ENCODE assay signal across 8 cellular contexts in the genomic region with DNA sequence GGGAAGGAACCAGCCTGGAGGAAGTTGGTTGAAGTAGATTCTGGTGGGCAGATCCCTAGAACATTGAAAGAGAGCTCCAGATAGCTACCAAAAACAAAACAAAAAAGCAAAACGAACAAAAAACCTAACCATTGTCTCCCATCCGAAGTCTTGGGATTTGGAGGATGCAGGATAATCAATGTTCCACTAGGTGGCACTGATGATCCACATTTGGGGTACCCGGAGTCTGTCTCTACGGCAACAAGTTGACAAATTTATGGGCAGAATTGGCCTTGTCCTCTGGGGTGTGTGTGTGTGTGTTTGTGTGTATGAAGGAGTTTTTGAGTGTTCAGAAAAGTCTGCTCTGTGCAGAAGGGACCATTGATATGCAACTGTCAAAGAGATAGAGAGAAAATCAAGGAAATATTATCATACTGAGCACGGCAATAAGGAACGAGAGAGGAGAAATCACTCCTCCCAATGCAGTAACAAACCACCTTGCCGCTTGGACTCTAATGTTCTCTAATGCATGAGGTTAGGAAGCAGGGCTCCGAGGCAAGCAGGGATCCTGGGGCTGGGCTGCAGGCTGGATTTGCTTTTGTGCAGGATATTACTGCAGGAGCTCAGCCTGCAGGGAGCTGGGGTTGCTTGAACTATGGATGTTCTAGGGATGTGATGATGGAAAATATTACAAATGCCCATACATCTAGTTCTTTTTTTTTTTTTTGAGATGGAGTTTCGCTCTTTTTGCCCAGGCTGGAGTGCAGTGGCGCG. TPM values are rescaled to one million over a fixed set of nuclear protein-coding genes. Genes with fewer than 3 reads are reported as not detected.
DNase-seq lines count a peak whose midpoint lies in the region; ATAC-seq, FAIRE-seq and TF ChIP-seq lines count a peak whose summit lies in the region.

No MANE protein-coding gene starts in this region.

- in situ Hi-C loops in KBM-7 (cut with MboI; ENCODE audit: low pct_unique_long_range_greater_than_20kb, low sequenced_read_pairs) (loop anchor here (25.0 kb wide), 1 partner anchor 883 kb away; no protein-coding TSS in a partner anchor), astrocyte of the spinal cord (cut with HindIII; ENCODE audit: low sequenced_read_pairs) (no loop called here)

- no peaks in the 10 kb centered on the region for H3K9me3 ChIP-seq in skeletal muscle satellite cell (replicated peaks; ENCODE audit: low read length)

- DNase-seq in D721Med (ENCODE audit: insufficient read length, low spot score), result peak; percentile 63
- DNase-seq in KBM-7, result peak; percentile 83
- DNase-seq in SK-N-DZ (ENCODE audit: low spot score), result peak; percentile 72
- peak; percentile 57 for DNase-seq in astrocyte of the spinal cord (ENCODE audit: low read depth, low spot score)
- DNase-seq in hypothalamus (lab: John Stamatoyannopoulos, UW), result peak in 26 of 51 donors; percentile 3 to 69 (median 25)
- DNase-seq in NCI-H187 (lab: John Stamatoyannopoulos, UW), result no peak

- ATAC-seq in GM19395 (IDR thresholded peaks at IDR 0.05; ENCODE audit: unreplicated experiment), result peak; percentile 78

- TF ChIP-seq CTCF in D721Med (IDR thresholded peaks at IDR 0.05; ENCODE audit: insufficient read depth, missing control alignments), result peak; percentile 86
- peak; percentile 83 for TF ChIP-seq CTCF in astrocyte of the spinal cord (IDR thresholded peaks at IDR 0.05; ENCODE audit: low read depth, low read length)

- H3K27me3 ChIP-seq in skeletal muscle satellite cell (ENCODE audit: control insufficient read depth, insufficient read depth, low read length), result peaks cover 29% of the 10 kb centered on the region

- H3K9ac ChIP-seq in skeletal muscle satellite cell (ENCODE audit: low read depth, low read length), result no peak overlapping the region

- H3K4me2 ChIP-seq in skeletal muscle satellite cell (ENCODE audit: low read length), result peak overlapping the region; percentile 67

- no peaks in the 10 kb centered on the region for H3K36me3 ChIP-seq in skeletal muscle satellite cell (ENCODE audit: insufficient read depth, low read length)

- FAIRE-seq in D721Med (lab: Jason Lieb, UNC), result peak; percentile 25

- H3K4me3 ChIP-seq in astrocyte of the spinal cord (ENCODE audit: low read depth, low read length), result no peak overlapping the region
- H3K4me3 ChIP-seq in skeletal muscle satellite cell (ENCODE audit: low read length), result peak overlapping the region; percentile 24

- no peaks in the 10 kb centered on the region for H3K4me1 ChIP-seq in skeletal muscle satellite cell (ENCODE audit: control insufficient read depth, insufficient read depth, low read length)

RNA-seq across cellular contexts. Expression of gene KLHL25, which starts 59.8 kb away (rescaled TPM):
- 16.6 and 22.5 TPM in 2 replicates for polyA plus RNA-seq in SK-N-DZ (2014; cell fraction: cytosol; rRNA removed)
- polyA plus RNA-seq in SK-N-DZ (2014; cell fraction: nucleus; rRNA removed), result 20.5 and 29.3 TPM in 2 replicates
- 3.0 and 3.1 TPM in 2 replicates for total RNA-seq in skeletal muscle satellite cell (2012; rRNA removed)

Comparison
In these comparisons a context has a peak if more than half of its experiments do, and no peak if none do; other contexts are left out.
1. DNase-seq: peak in D721Med (single experiment), KBM-7 (single experiment), SK-N-DZ (single experiment), astrocyte of the spinal cord (single experiment) and hypothalamus (26 of 51); none in NCI-H187 (0 of 2).